ENCODE assay signal across 2 cellular contexts in genomic region chr17:80212109-80212508, GRCh38.
TF ChIP-seq lines count a peak whose summit lies in the region.

No MANE protein-coding gene starts in this region.

TF ChIP-seq in HepG2, 621 proteins besides CTCF, POLR2A, EP300 and RAD21:
- no peak for TF ChIP-seq NFE2L2 (IDR thresholded peaks at IDR 0.05; ENCODE audit: low read length)
- 0 out of 2 replicates have a peak, but pooled peaks have one; percentile 11 for TF ChIP-seq ZNF768 (CRISPR knock-in tag; IDR thresholded peaks at IDR 0.05)
- no peak for TF ChIP-seq ARNT2 (CRISPR knock-in tag; IDR thresholded peaks at IDR 0.05; ENCODE audit: low read depth)
- TF ChIP-seq AGO2 (optimal IDR thresholded peaks at IDR 0.05; ENCODE audit: low read depth, low read length): peak; percentile 46

TF ChIP-seq in H1, 55 proteins besides CTCF, POLR2A, EP300 and RAD21:
- TF ChIP-seq ATF3 (IDR thresholded peaks at IDR 0.05; ENCODE audit: insufficient read depth, low read depth, low read length) (no peak), CHD2 (IDR thresholded peaks at IDR 0.05; ENCODE audit: low read length) (no peak), RNF2 (IDR thresholded peaks at IDR 0.05; ENCODE audit: borderline replicate concordance, low read depth, low read length, missing control alignments, poor library complexity, severe bottlenecking) (no peak), SIX5 (IDR thresholded peaks at IDR 0.05; ENCODE audit: low read depth, low read length) (no peak), ATF2 (IDR thresholded peaks at IDR 0.05; ENCODE audit: low read length) (no peak), NRF1 (IDR thresholded peaks at IDR 0.05; ENCODE audit: low read depth, low read length) (no peak), EZH2 (IDR thresholded peaks at IDR 0.05; ENCODE audit: low read depth, low read length, severe bottlenecking) (no peak), CBX5 (IDR thresholded peaks at IDR 0.05; ENCODE audit: low read depth, low read length) (no peak), EGR1 (IDR thresholded peaks at IDR 0.05; ENCODE audit: borderline replicate concordance, low read depth, low read length) (no peak), KDM5A (IDR thresholded peaks at IDR 0.05; ENCODE audit: low read length) (no peak), YY1 (IDR thresholded peaks at IDR 0.05; ENCODE audit: low read depth, low read length) (no peak), SIN3A (conservative IDR thresholded peaks at IDR 0.05 in 1 of 2, IDR thresholded peaks at IDR 0.05 in 1 of 2; ENCODE audit: low read depth in 1 of 2, low read length in 2 of 2) (no peak), JUN (IDR thresholded peaks at IDR 0.05; ENCODE audit: low read depth, low read length) (no peak), CTBP2 (IDR thresholded peaks at IDR 0.05; ENCODE audit: borderline replicate concordance, insufficient read depth, insufficient read length, low read length) (no peak), NANOG (IDR thresholded peaks at IDR 0.05; ENCODE audit: insufficient read depth, low read depth, low read length, poor library complexity, severe bottlenecking) (no peak)
- TF ChIP-seq, protein P1, sequence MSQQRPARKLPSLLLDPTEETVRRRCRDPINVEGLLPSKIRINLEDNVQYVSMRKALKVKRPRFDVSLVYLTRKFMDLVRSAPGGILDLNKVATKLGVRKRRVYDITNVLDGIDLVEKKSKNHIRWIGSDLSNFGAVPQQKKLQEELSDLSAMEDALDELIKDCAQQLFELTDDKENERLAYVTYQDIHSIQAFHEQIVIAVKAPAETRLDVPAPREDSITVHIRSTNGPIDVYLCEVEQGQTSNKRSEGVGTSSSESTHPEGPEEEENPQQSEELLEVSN (IDR thresholded peaks at IDR 0.05): no peak
